16 cellular contexts compared by ENCODE assay signal in genomic region chr1:72218141-72218739, GRCh38.
DNase-seq lines count a peak whose midpoint lies in the region; ATAC-seq and FAIRE-seq lines count a peak whose summit lies in the region.
"Had no signal": no experiment of that assay in that cellular context is flagged by ENCODE, and none has a peak within 500 bp of the region (broad histone marks: within the 10 kb centered on the region; RNA-seq: fewer than 3 reads in every experiment).

No MANE protein-coding gene starts in this region.

- H3K27me3 Mint-ChIP-seq in activated CD4-positive, alpha-beta T cell treated with anti-CD3 and anti-CD28 coated beads for 36 hours, result no peaks in the 10 kb centered on the region
- no peaks in the 10 kb centered on the region for H3K27me3 Mint-ChIP-seq in activated CD4-positive, alpha-beta T cell treated with anti-CD3 and anti-CD28 coated beads, Interleukin-2, amount 10 ng/mL, durations not matched to agents 24 days and 14 days
- H3K27me3 Mint-ChIP-seq: CD4-positive, alpha-beta memory T cell; IgD-negative memory B cell had no signal

- no peak for DNase-seq in RCC 7860 (ENCODE audit: low spot score)
- no peak for DNase-seq in activated CD4-positive, alpha-beta T cell treated with anti-CD3 and anti-CD28 coated beads for 36 hours
- DNase-seq in NCI-H187 (lab: John Stamatoyannopoulos, UW), result no peak
- DNase-seq in activated CD4-positive, alpha-beta T cell treated with anti-CD3 and anti-CD28 coated beads, Interleukin-2, amount 10 ng/mL, durations not matched to agents 24 days and 14 days, result no peak
- DNase-seq: CD4-positive, alpha-beta memory T cell; DMS153; DMS79; GF-D8; GOT3; H7; KG1 had no signal

- H3K4me3 Mint-ChIP-seq in activated CD4-positive, alpha-beta T cell treated with anti-CD3 and anti-CD28 coated beads for 36 hours, result no peak overlapping the region
- no peak overlapping the region for H3K4me3 Mint-ChIP-seq in activated CD4-positive, alpha-beta T cell treated with anti-CD3 and anti-CD28 coated beads, Interleukin-2, amount 10 ng/mL, durations not matched to agents 24 days and 14 days
- H3K4me3 Mint-ChIP-seq: CD14-positive monocyte; CD4-positive, alpha-beta memory T cell; IgD-negative memory B cell had no signal

- H3K36me3 Mint-ChIP-seq in activated CD4-positive, alpha-beta T cell treated with anti-CD3 and anti-CD28 coated beads for 36 hours (ENCODE audit: low read depth), result no peaks in the 10 kb centered on the region
- H3K36me3 Mint-ChIP-seq in activated CD4-positive, alpha-beta T cell treated with anti-CD3 and anti-CD28 coated beads, Interleukin-2, amount 10 ng/mL, durations not matched to agents 24 days and 14 days (ENCODE audit: low read depth), result no peaks in the 10 kb centered on the region
- H3K36me3 Mint-ChIP-seq: CD14-positive monocyte; CD4-positive, alpha-beta memory T cell; IgD-negative memory B cell had no signal

- FAIRE-seq in G401.6 (lab: Jason Lieb, UNC) (peak; percentile 48), RCC 7860 (lab: Jason Lieb, UNC) (peak; percentile 40), islet of Langerhans (lab: Jason Lieb, UNC) (peak; percentile 84)

- intact Hi-C loops in activated CD4-positive, alpha-beta T cell treated with anti-CD3 and anti-CD28 coated beads for 36 hours (cut with DNase I, micrococcal nuclease), result no loop called here
- intact Hi-C loops in activated CD4-positive, alpha-beta T cell treated with anti-CD3 and anti-CD28 coated beads, Interleukin-2, amount 10 ng/mL, durations not matched to agents 24 days and 14 days (cut with micrococcal nuclease), result no loop called here

- CTCF ChIA-PET in activated CD4-positive, alpha-beta T cell treated with anti-CD3 and anti-CD28 coated beads for 36 hours (lab: Charles Lee), result interaction anchor here (1.2 kb wide), 1 partner anchor 12 kb away, joined by 3 read pairs; no protein-coding TSS in a partner anchor

- H3K27ac Mint-ChIP-seq in activated CD4-positive, alpha-beta T cell treated with anti-CD3 and anti-CD28 coated beads for 36 hours, result no peak overlapping the region
- no peak overlapping the region for H3K27ac Mint-ChIP-seq in activated CD4-positive, alpha-beta T cell treated with anti-CD3 and anti-CD28 coated beads, Interleukin-2, amount 10 ng/mL, durations not matched to agents 24 days and 14 days
- H3K27ac Mint-ChIP-seq: CD4-positive, alpha-beta memory T cell; IgD-negative memory B cell had no signal

- ATAC-seq in activated CD4-positive, alpha-beta T cell treated with anti-CD3 and anti-CD28 coated beads for 36 hours, result no peak
- ATAC-seq: HCT116 had no signal

- no peaks in the 10 kb centered on the region for H3K9me3 Mint-ChIP-seq in activated CD4-positive, alpha-beta T cell treated with anti-CD3 and anti-CD28 coated beads for 36 hours (ENCODE audit: low read depth)
- no peaks in the 10 kb centered on the region for H3K9me3 Mint-ChIP-seq in activated CD4-positive, alpha-beta T cell treated with anti-CD3 and anti-CD28 coated beads, Interleukin-2, amount 10 ng/mL, durations not matched to agents 24 days and 14 days
- H3K9me3 Mint-ChIP-seq: IgD-negative memory B cell had no signal

- H3K4me1 Mint-ChIP-seq in activated CD4-positive, alpha-beta T cell treated with anti-CD3 and anti-CD28 coated beads for 36 hours, result no peaks in the 10 kb centered on the region
- no peaks in the 10 kb centered on the region for H3K4me1 Mint-ChIP-seq in activated CD4-positive, alpha-beta T cell treated with anti-CD3 and anti-CD28 coated beads, Interleukin-2, amount 10 ng/mL, durations not matched to agents 24 days and 14 days
- H3K4me1 Mint-ChIP-seq: CD14-positive monocyte; CD4-positive, alpha-beta memory T cell; IgD-negative memory B cell had no signal

- POLR2A ChIA-PET in activated CD4-positive, alpha-beta T cell treated with anti-CD3 and anti-CD28 coated beads for 36 hours (lab: Charles Lee), result no interaction called here
